In the genomic region with DNA sequence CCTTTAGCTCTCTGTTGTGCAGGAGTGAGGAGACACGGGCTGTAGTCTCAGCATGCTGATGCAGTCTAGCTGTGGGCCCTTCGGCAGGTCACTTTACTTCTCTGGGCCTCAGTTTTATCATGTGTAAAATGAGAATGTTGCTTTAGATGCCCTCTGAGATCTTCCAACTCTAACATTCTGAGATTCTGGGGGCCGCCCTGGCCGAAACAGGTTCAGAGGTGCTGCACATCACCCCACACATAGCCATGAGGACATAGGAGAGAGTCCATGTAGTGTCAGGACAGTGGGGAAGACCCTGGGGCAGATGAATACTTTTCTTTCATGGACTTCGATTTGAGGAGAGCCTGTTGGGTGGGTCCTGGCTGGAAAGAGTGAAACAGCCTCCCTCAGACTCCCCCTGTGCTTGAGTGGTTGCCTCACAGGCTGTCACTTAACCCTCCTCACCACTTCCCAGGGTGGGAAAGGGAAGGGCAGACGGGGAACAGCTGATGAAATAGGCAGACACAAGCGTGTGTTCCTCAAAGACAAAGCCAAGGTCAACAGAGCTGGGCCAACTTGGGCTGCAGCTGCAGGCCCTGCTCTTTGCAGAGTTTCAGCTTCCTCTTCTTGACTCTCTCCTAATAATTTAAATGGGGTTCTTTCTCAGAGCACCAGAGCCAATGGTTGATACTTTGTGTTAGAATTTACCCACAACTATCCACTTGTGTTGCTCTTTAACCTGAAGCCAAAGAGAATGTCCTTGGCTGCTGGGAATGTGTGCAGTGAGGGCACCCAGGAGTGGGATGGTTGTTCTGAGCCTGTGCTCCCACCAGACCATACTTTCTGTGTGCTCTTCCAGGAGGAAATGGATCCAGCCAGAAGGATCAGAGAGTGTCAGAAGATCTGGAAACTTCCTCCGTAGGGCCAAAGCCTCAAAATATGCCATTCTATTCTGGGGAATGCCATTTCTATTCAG, we compare ENCODE assay signal across 14 cellular contexts. TPM values are rescaled to one million over a fixed set of nuclear protein-coding genes. Genes with fewer than 3 reads are reported as not detected.
DNase-seq lines count a peak whose midpoint lies in the region; TF ChIP-seq lines count a peak whose summit lies in the region.
"Had no signal": no experiment of that assay in that cellular context is flagged by ENCODE, and none has a peak within 500 bp of the region (broad histone marks: within the 10 kb centered on the region; RNA-seq: fewer than 3 reads in every experiment).

No MANE protein-coding gene starts in this region.

- H3K36me3 Mint-ChIP-seq in chondrocyte (ENCODE audit: low read depth) = no peaks in the 10 kb centered on the region
- H3K36me3 Mint-ChIP-seq in activated T-helper 1 cell treated with anti-CD3 and anti-CD28 coated beads, Interleukin-12 subunit alpha, Interleukin-12 subunit beta, Interleukin-2, Interleukin-4 antibody, amounts not matched to agents 30 ng/mL and 10 ng/mL and 1 ng/mL, durations not matched to agents 14 hours and 24 hours and 36 hours (ENCODE audit: low read depth) = no peaks in the 10 kb centered on the region
- no peaks in the 10 kb centered on the region for H3K36me3 Mint-ChIP-seq in activated CD4-positive, alpha-beta T cell treated with anti-CD3 and anti-CD28 coated beads, Interleukin-2, amount 10 ng/mL, durations not matched to agents 7 days and 5 days (ENCODE audit: low read depth)
- H3K36me3 Mint-ChIP-seq: activated CD4-positive, alpha-beta memory T cell treated with anti-CD3 and anti-CD28 coated beads for 36 hours had no signal

- no peaks in the 10 kb centered on the region for H3K4me1 ChIP-seq in MM.1S (ENCODE audit: low read length)

- no peaks in the 10 kb centered on the region for H3K79me2 ChIP-seq in MM.1S (ENCODE audit: low read length)

- no peak overlapping the region for H3K4me3 Mint-ChIP-seq in chondrocyte (ENCODE audit: unreplicated experiment)
- H3K4me3 Mint-ChIP-seq in activated T-helper 1 cell treated with anti-CD3 and anti-CD28 coated beads, Interleukin-12 subunit alpha, Interleukin-12 subunit beta, Interleukin-2, Interleukin-4 antibody, amounts not matched to agents 30 ng/mL and 10 ng/mL and 1 ng/mL, durations not matched to agents 14 hours and 24 hours and 36 hours = no peak overlapping the region
- H3K4me3 Mint-ChIP-seq in activated CD4-positive, alpha-beta T cell treated with anti-CD3 and anti-CD28 coated beads, Interleukin-2, amount 10 ng/mL, durations not matched to agents 7 days and 5 days = no peak overlapping the region
- H3K4me3 Mint-ChIP-seq: activated CD4-positive, alpha-beta memory T cell treated with anti-CD3 and anti-CD28 coated beads for 36 hours; B cell; central memory CD8-positive, alpha-beta T cell had no signal

- no peaks in the 10 kb centered on the region for H3F3A ChIP-seq in MM.1S (ENCODE audit: insufficient read depth, low read length)

- H3K4me1 Mint-ChIP-seq in chondrocyte (ENCODE audit: low read depth) = peaks cover 55% of the 10 kb centered on the region
- H3K4me1 Mint-ChIP-seq in activated T-helper 1 cell treated with anti-CD3 and anti-CD28 coated beads, Interleukin-12 subunit alpha, Interleukin-12 subunit beta, Interleukin-2, Interleukin-4 antibody, amounts not matched to agents 30 ng/mL and 10 ng/mL and 1 ng/mL, durations not matched to agents 14 hours and 24 hours and 36 hours (ENCODE audit: low read depth) = no peaks in the 10 kb centered on the region
- H3K4me1 Mint-ChIP-seq in activated CD4-positive, alpha-beta T cell treated with anti-CD3 and anti-CD28 coated beads, Interleukin-2, amount 10 ng/mL, durations not matched to agents 7 days and 5 days = peaks cover 6% of the 10 kb centered on the region
- H3K4me1 Mint-ChIP-seq: B cell; central memory CD8-positive, alpha-beta T cell had no signal

- intact Hi-C loops in activated T-helper 1 cell treated with anti-CD3 and anti-CD28 coated beads, Interleukin-12 subunit alpha, Interleukin-12 subunit beta, Interleukin-2, Interleukin-4 antibody, amounts not matched to agents 30 ng/mL and 10 ng/mL and 1 ng/mL, durations not matched to agents 14 hours and 24 hours and 36 hours (cut with micrococcal nuclease) = no loop called here

- no peaks in the 10 kb centered on the region for H3K27me3 Mint-ChIP-seq in chondrocyte (ENCODE audit: low read depth)
- H3K27me3 Mint-ChIP-seq in activated T-helper 1 cell treated with anti-CD3 and anti-CD28 coated beads, Interleukin-12 subunit alpha, Interleukin-12 subunit beta, Interleukin-2, Interleukin-4 antibody, amounts not matched to agents 30 ng/mL and 10 ng/mL and 1 ng/mL, durations not matched to agents 14 hours and 24 hours and 36 hours (ENCODE audit: insufficient read depth) = peaks cover 6% of the 10 kb centered on the region
- no peaks in the 10 kb centered on the region for H3K27me3 Mint-ChIP-seq in activated CD4-positive, alpha-beta T cell treated with anti-CD3 and anti-CD28 coated beads, Interleukin-2, amount 10 ng/mL, durations not matched to agents 7 days and 5 days

- DNase-seq in CMK (ENCODE audit: low read depth) (peak; percentile 49), NOMO-1 (lab: John Stamatoyannopoulos, UW; ENCODE audit: unreplicated experiment in 2 of 2) (peak; percentile 86 to 88), chondrocyte (ENCODE audit: low spot score) (no peak), myocyte (ENCODE audit: low read depth) (peak; percentile 88), MM.1S (no peak), NCI-H82 treated with DMSO at 0.1 percent for 48 hours (lab: John Stamatoyannopoulos, UW; ENCODE audit: unreplicated experiment) (no peak)
- DNase-seq in activated T-helper 1 cell treated with anti-CD3 and anti-CD28 coated beads, Interleukin-12 subunit alpha, Interleukin-12 subunit beta, Interleukin-2, Interleukin-4 antibody, amounts not matched to agents 30 ng/mL and 10 ng/mL and 1 ng/mL, durations not matched to agents 14 hours and 24 hours and 36 hours (ENCODE audit: low spot score) = no peak
- no peak for DNase-seq in activated CD4-positive, alpha-beta T cell treated with anti-CD3 and anti-CD28 coated beads, Interleukin-2, amount 10 ng/mL, durations not matched to agents 7 days and 5 days
- DNase-seq: activated CD4-positive, alpha-beta memory T cell treated with anti-CD3 and anti-CD28 coated beads for 36 hours; activated gamma-delta T cell treated with Interleukin-2 at 50 U/mL for 16 hours; stimulated activated CD4-positive, alpha-beta T cell treated with anti-CD3 and anti-CD28 coated beads, Interleukin-4, amount 100 ng/mL, for 4 hours; stimulated activated naive CD8-positive, alpha-beta T cell treated with anti-CD3 and anti-CD28 coated beads, Interleukin-15, Interleukin-2, amounts not matched to agents 100 U/mL and 50 U/mL, for 24 hours had no signal

- POLR2A ChIA-PET in activated CD4-positive, alpha-beta T cell treated with anti-CD3 and anti-CD28 coated beads, Interleukin-2, amount 10 ng/mL, durations not matched to agents 7 days and 5 days (lab: Charles Lee) = no interaction called here

- H2AFZ ChIP-seq in MM.1S (ENCODE audit: low read length) = no peak overlapping the region

- no peak overlapping the region for H3K4me2 ChIP-seq in MM.1S (ENCODE audit: low read depth, low read length)

- no peaks in the 10 kb centered on the region for H3K9me3 ChIP-seq in MM.1S (replicated peaks; ENCODE audit: insufficient read depth, low read length)

- peak overlapping the region; percentile 94 for H3K27ac Mint-ChIP-seq in chondrocyte (ENCODE audit: unreplicated experiment)
- H3K27ac Mint-ChIP-seq in activated T-helper 1 cell treated with anti-CD3 and anti-CD28 coated beads, Interleukin-12 subunit alpha, Interleukin-12 subunit beta, Interleukin-2, Interleukin-4 antibody, amounts not matched to agents 30 ng/mL and 10 ng/mL and 1 ng/mL, durations not matched to agents 14 hours and 24 hours and 36 hours = no peak overlapping the region
- H3K27ac Mint-ChIP-seq in activated CD4-positive, alpha-beta T cell treated with anti-CD3 and anti-CD28 coated beads, Interleukin-2, amount 10 ng/mL, durations not matched to agents 7 days and 5 days = no peak overlapping the region
- H3K27ac Mint-ChIP-seq: activated CD4-positive, alpha-beta memory T cell treated with anti-CD3 and anti-CD28 coated beads for 36 hours; B cell had no signal

- H3K9ac ChIP-seq in MM.1S (ENCODE audit: low read length) = no peak overlapping the region

- no peaks in the 10 kb centered on the region for H3K27me3 ChIP-seq in MM.1S (replicated peaks; ENCODE audit: insufficient read depth, low read length)

- no peak for TF ChIP-seq CTCF in chondrocyte (IDR thresholded peaks at IDR 0.05)
- TF ChIP-seq CTCF in MM.1S (IDR thresholded peaks at IDR 0.05; ENCODE audit: low read length) = no peak

- H3K9me3 Mint-ChIP-seq in chondrocyte (ENCODE audit: low read depth) = no peaks in the 10 kb centered on the region
- no peaks in the 10 kb centered on the region for H3K9me3 Mint-ChIP-seq in activated T-helper 1 cell treated with anti-CD3 and anti-CD28 coated beads, Interleukin-12 subunit alpha, Interleukin-12 subunit beta, Interleukin-2, Interleukin-4 antibody, amounts not matched to agents 30 ng/mL and 10 ng/mL and 1 ng/mL, durations not matched to agents 14 hours and 24 hours and 36 hours
- no peaks in the 10 kb centered on the region for H3K9me3 Mint-ChIP-seq in activated CD4-positive, alpha-beta T cell treated with anti-CD3 and anti-CD28 coated beads, Interleukin-2, amount 10 ng/mL, durations not matched to agents 7 days and 5 days
- H3K9me3 Mint-ChIP-seq: activated CD4-positive, alpha-beta memory T cell treated with anti-CD3 and anti-CD28 coated beads for 36 hours; central memory CD8-positive, alpha-beta T cell had no signal

- H3K27ac ChIP-seq in MM.1S (ENCODE audit: low read length) = no peak overlapping the region

- H3K36me3 ChIP-seq in MM.1S (replicated peaks; ENCODE audit: insufficient read depth, low read length) = no peaks in the 10 kb centered on the region

- no peaks in the 10 kb centered on the region for H3K9me2 ChIP-seq in MM.1S (replicated peaks; ENCODE audit: insufficient read depth, low read length)

- no peaks in the 10 kb centered on the region for H4K20me1 ChIP-seq in MM.1S (ENCODE audit: insufficient read depth, low read length)

- CTCF ChIA-PET in activated CD4-positive, alpha-beta T cell treated with anti-CD3 and anti-CD28 coated beads, Interleukin-2, amount 10 ng/mL, durations not matched to agents 7 days and 5 days (lab: Charles Lee) = interaction anchor here (3.2 kb wide), 1 partner anchor 696 kb away, joined by 12 read pairs; no protein-coding TSS in a partner anchor

- no peak overlapping the region for H3K4me3 ChIP-seq in MM.1S (ENCODE audit: low read length)

RNA-seq across cellular contexts. Expression of a gene that starts 14.7 kb away (rescaled TPM):
- 59.9 to 64.9 TPM (median 62.1 TPM) in 3 replicates for total RNA-seq in chondrocyte
- 126 and 134 TPM in 2 replicates for total RNA-seq in myocyte
- 210 TPM for polyA plus RNA-seq in myocyte (2012)
- total RNA-seq in activated T-helper 1 cell treated with anti-CD3 and anti-CD28 coated beads, Interleukin-12 subunit alpha, Interleukin-12 subunit beta, Interleukin-2, Interleukin-4 antibody, amounts not matched to agents 30 ng/mL and 10 ng/mL and 1 ng/mL, durations not matched to agents 14 hours and 24 hours and 36 hours = 55.4 and 55.9 TPM in 2 replicates
- 10 to 100 TPM; 43.5 to 49.7 TPM for total RNA-seq in activated CD4-positive, alpha-beta T cell treated with anti-CD3 and anti-CD28 coated beads, Interleukin-2, amount 10 ng/mL, durations not matched to agents 7 days and 5 days

Comparison
In these comparisons a context has a peak if more than half of its experiments do, and no peak if none do; other contexts are left out.
1. DNase-seq: peak in CMK (single experiment), NOMO-1 (2 of 2) and myocyte (single experiment); none in chondrocyte (single experiment), MM.1S (single experiment), activated T-helper 1 cell treated with anti-CD3 and anti-CD28 coated beads, Interleukin-12 subunit alpha, Interleukin-12 subunit beta, Interleukin-2, Interleukin-4 antibody, amounts not matched to agents 30 ng/mL and 10 ng/mL and 1 ng/mL, durations not matched to agents 14 hours and 24 hours and 36 hours (single experiment), NCI-H82 treated with DMSO at 0.1 percent for 48 hours (single experiment) and activated CD4-positive, alpha-beta T cell treated with anti-CD3 and anti-CD28 coated beads, Interleukin-2, amount 10 ng/mL, durations not matched to agents 7 days and 5 days (single experiment).